Comparison of ENCODE assay signal across 20 cellular contexts in genomic region chr1:108933944-108934343, GRCh38. TPM values are rescaled to one million over a fixed set of nuclear protein-coding genes. Genes with fewer than 3 reads are reported as not detected.
A peak's percentile ranks its signal among the peaks of the same experiment; 100 is the strongest.
DNase-seq lines count a peak whose midpoint lies in the region; ATAC-seq and TF ChIP-seq lines count a peak whose summit lies in the region.
"Had no signal": no experiment of that assay in that cellular context is flagged by ENCODE, and none has a peak within 500 bp of the region (broad histone marks: within the 10 kb centered on the region; RNA-seq: fewer than 3 reads in every experiment).

No MANE protein-coding gene starts in this region.

- in situ Hi-C loops in mammary epithelial cell (cut with MboI; ENCODE audit: low sequenced_read_pairs in 2 of 2) = no loop called here

- TF ChIP-seq CTCF in mammary epithelial cell (conservative IDR thresholded peaks at IDR 0.05 in 1 of 2, IDR thresholded peaks at IDR 0.05 in 1 of 2; ENCODE audit: extremely low read depth in 1 of 2, insufficient read depth in 1 of 2, low read depth in 1 of 2, low read length in 2 of 2) (no peak), breast epithelium (IDR thresholded peaks at IDR 0.05) (no peak), mucosa of descending colon (IDR thresholded peaks at IDR 0.05) (no peak)

- dilution Hi-C loops in mammary epithelial cell (cut with HindIII; ENCODE audit: low sequenced_read_pairs) = no loop called here

- DNase-seq in NCI-H82 (lab: John Stamatoyannopoulos, UW) (peak; percentile 10), NCI-H82 treated with DMSO at 0.1 percent for 48 hours (lab: John Stamatoyannopoulos, UW; ENCODE audit: unreplicated experiment) (no peak), mammary epithelial cell (no peak), breast epithelium (ENCODE audit: low spot score in 2 of 2) (no peak), mucosa of descending colon (peak in 1 of 3 donors; percentile 29)
- DNase-seq in CD8-positive, alpha-beta memory T cell = no peak
- DNase-seq: CD4-positive, CD25-positive, alpha-beta regulatory T cell; CD8-positive, alpha-beta T cell; DMS 273 treated with DMSO at 0.1 percent for 48 hours; DMS79; EL; GDM1; H9; HFFc6 had no signal

- no peaks in the 10 kb centered on the region for H3K27me3 Mint-ChIP-seq in CD8-positive, alpha-beta memory T cell
- H3K27me3 Mint-ChIP-seq: B cell; CD4-positive, CD25-positive, alpha-beta regulatory T cell had no signal

- H3K27me3 ChIP-seq in mammary epithelial cell (ENCODE audit: insufficient read depth, low read length) = no peaks in the 10 kb centered on the region
- H3K27me3 ChIP-seq in breast epithelium = no peaks in the 10 kb centered on the region
- no peaks in the 10 kb centered on the region for H3K27me3 ChIP-seq in CD8-positive, alpha-beta memory T cell (ENCODE audit: insufficient read depth, low read length, poor library complexity, severe bottlenecking)
- H3K27me3 ChIP-seq: BLaER1 had no signal

- 98% methylated on average over 5 of the region's 5 CpGs for WGBS in mammary epithelial cell (ENCODE audit: low coverage, missing lambda C conversion rate)

- H4K20me1 ChIP-seq in mammary epithelial cell (ENCODE audit: insufficient read depth, low read length) = no peaks in the 10 kb centered on the region
- H4K20me1 ChIP-seq: BLaER1 had no signal

- intact Hi-C loops in mammary epithelial cell (cut with micrococcal nuclease) = no loop called here
- intact Hi-C loops in breast epithelium (cut with DNase I; ENCODE audit: low total_unique reads) = no loop called here
- intact Hi-C loops in mucosa of descending colon (cut with DNase I, micrococcal nuclease) = no loop called here

- no peaks in the 10 kb centered on the region for H3K79me2 ChIP-seq in mammary epithelial cell (ENCODE audit: insufficient read depth, low read length)

- H2AFZ ChIP-seq in mammary epithelial cell (ENCODE audit: low read depth, low read length) = no peak overlapping the region
- H2AFZ ChIP-seq: GM23338 had no signal

- no peak overlapping the region for H3K27ac ChIP-seq in mammary epithelial cell (ENCODE audit: insufficient read depth, low read depth, low read length)
- H3K27ac ChIP-seq in breast epithelium = no peak overlapping the region
- no peak overlapping the region for H3K27ac ChIP-seq in CD8-positive, alpha-beta memory T cell (ENCODE audit: low read depth, low read length)
- H3K27ac ChIP-seq: 22Rv1, BLaER1, C4-2B had no signal

- no peak overlapping the region for H3K9ac ChIP-seq in mammary epithelial cell (ENCODE audit: insufficient read depth, low read length)
- H3K9ac ChIP-seq: BLaER1 had no signal

- H3K27ac Mint-ChIP-seq in CD8-positive, alpha-beta memory T cell = no peak overlapping the region
- H3K27ac Mint-ChIP-seq: B cell; CD8-positive, alpha-beta T cell; GM23338; H9; HFFc6 had no signal

- peaks cover 9 to 88% (median 28%) of the 10 kb centered on the region in 3 donors for H3K36me3 Mint-ChIP-seq in CD8-positive, alpha-beta memory T cell

- no peaks in the 10 kb centered on the region for H3K4me1 Mint-ChIP-seq in CD8-positive, alpha-beta memory T cell
- H3K4me1 Mint-ChIP-seq: B cell, GM23338, H9 had no signal

- H3K4me2 ChIP-seq in mammary epithelial cell (ENCODE audit: insufficient read depth, low read depth, low read length) = no peak overlapping the region
- H3K4me2 ChIP-seq: BLaER1, GM23338 had no signal

- H3K36me3 ChIP-seq in mammary epithelial cell (ENCODE audit: insufficient read depth, low read length) (peaks cover 43% of the 10 kb centered on the region), breast epithelium (peaks cover 25% of the 10 kb centered on the region), mucosa of descending colon (ENCODE audit: low read depth) (no peaks in the 10 kb centered on the region)
- H3K36me3 ChIP-seq in CD8-positive, alpha-beta memory T cell (ENCODE audit: insufficient read depth, low read length) = peaks cover 36% of the 10 kb centered on the region

- TSS peak; percentile 2 for BruUV-seq in mammary epithelial cell (replicated peaks; lab: Mats Ljungman, UMichigan)

- no peaks in the 10 kb centered on the region for H3K9me3 Mint-ChIP-seq in CD8-positive, alpha-beta memory T cell
- H3K9me3 Mint-ChIP-seq: CD4-positive, CD25-positive, alpha-beta regulatory T cell; CD8-positive, alpha-beta T cell; GM23338; H9; HFFc6 had no signal

- H3K9me3 ChIP-seq in mammary epithelial cell (replicated peaks; ENCODE audit: insufficient read depth, low read length) = no peaks in the 10 kb centered on the region
- H3K9me3 ChIP-seq in breast epithelium = no peaks in the 10 kb centered on the region
- no peaks in the 10 kb centered on the region for H3K9me3 ChIP-seq in mucosa of descending colon
- no peaks in the 10 kb centered on the region for H3K9me3 ChIP-seq in CD8-positive, alpha-beta memory T cell (ENCODE audit: low read length)
- H3K9me3 ChIP-seq: BLaER1 had no signal

- TF ChIP-seq POLR2A in breast epithelium (IDR thresholded peaks at IDR 0.05) = no peak

- H3K4me3 Mint-ChIP-seq in CD8-positive, alpha-beta memory T cell = no peak overlapping the region
- H3K4me3 Mint-ChIP-seq: B cell; CD4-positive, CD25-positive, alpha-beta regulatory T cell; CD8-positive, alpha-beta T cell; GM23338; H9; HFFc6 had no signal

- CTCF ChIA-PET in mammary epithelial cell (lab: Charles Lee; ENCODE audit: low non-redundant PET) = no interaction called here
- CTCF ChIA-PET in CD8-positive, alpha-beta memory T cell (lab: Charles Lee) = interaction anchor here (1.3 kb wide), 1 partner anchor 28 kb away, joined by 3 read pairs; no protein-coding TSS in a partner anchor

- no peak overlapping the region for H3K4me3 ChIP-seq in mammary epithelial cell (replicated peaks in 1 of 3; ENCODE audit: insufficient read depth in 1 of 3, low read depth in 2 of 3, low read length in 3 of 3)
- no peak overlapping the region for H3K4me3 ChIP-seq in breast epithelium
- H3K4me3 ChIP-seq in mucosa of descending colon = no peak overlapping the region
- no peak overlapping the region for H3K4me3 ChIP-seq in CD8-positive, alpha-beta memory T cell (ENCODE audit: low read length)
- H3K4me3 ChIP-seq: BLaER1, GM12878, GM23338 had no signal

- POLR2A ChIA-PET in CD8-positive, alpha-beta memory T cell (lab: Charles Lee) = no interaction called here

- H3K4me1 ChIP-seq in mammary epithelial cell (ENCODE audit: insufficient read depth, low read length) (no peaks in the 10 kb centered on the region), breast epithelium (no peaks in the 10 kb centered on the region), mucosa of descending colon (ENCODE audit: low read depth) (no peaks in the 10 kb centered on the region)
- no peaks in the 10 kb centered on the region for H3K4me1 ChIP-seq in CD8-positive, alpha-beta memory T cell (ENCODE audit: insufficient read depth, low read length)
- H3K4me1 ChIP-seq: BLaER1 had no signal

- ATAC-seq in mucosa of descending colon = peak; percentile 86
- ATAC-seq: CD8-positive, alpha-beta T cell; GM12878; GM23338 had no signal

RNA-seq across cellular contexts. Expression of gene CLCC1, which starts 29.3 kb away (rescaled TPM):
- total RNA-seq in mammary epithelial cell (10 to 100 TPM; 20.3 to 26.3 TPM), breast epithelium (10 to 100 TPM; 29.5 to 31.8 (median 29.7) TPM), mucosa of descending colon (10 to 100 TPM; 19.9 to 32.1 (median 21.3) TPM)
- 12.6 TPM for polyA plus RNA-seq in mammary epithelial cell
- polyA minus RNA-seq in mammary epithelial cell = 8.7 TPM
- 10 to 100 TPM; 15.8 to 20.2 TPM for total RNA-seq in CD8-positive, alpha-beta memory T cell
- 9.5 TPM for polyA plus RNA-seq in CD8-positive, alpha-beta memory T cell

RNA-seq across cellular contexts. Expression of gene GPSM2, which starts 57.2 kb away (rescaled TPM):
- total RNA-seq in mammary epithelial cell (10 to 100 TPM; 56.7 to 59.4 TPM), breast epithelium (10 to 100 TPM; 11.5 to 25.9 (median 18.1) TPM), mucosa of descending colon (10 to 100 TPM; 20.9 to 56.6 (median 25.9) TPM)
- 37.8 TPM for polyA plus RNA-seq in mammary epithelial cell
- 103 TPM for polyA minus RNA-seq in mammary epithelial cell
- 1 to 10 TPM; 6.0 to 7.5 TPM for total RNA-seq in CD8-positive, alpha-beta memory T cell
- polyA plus RNA-seq in CD8-positive, alpha-beta memory T cell = 2.0 TPM
